In the genomic region with DNA sequence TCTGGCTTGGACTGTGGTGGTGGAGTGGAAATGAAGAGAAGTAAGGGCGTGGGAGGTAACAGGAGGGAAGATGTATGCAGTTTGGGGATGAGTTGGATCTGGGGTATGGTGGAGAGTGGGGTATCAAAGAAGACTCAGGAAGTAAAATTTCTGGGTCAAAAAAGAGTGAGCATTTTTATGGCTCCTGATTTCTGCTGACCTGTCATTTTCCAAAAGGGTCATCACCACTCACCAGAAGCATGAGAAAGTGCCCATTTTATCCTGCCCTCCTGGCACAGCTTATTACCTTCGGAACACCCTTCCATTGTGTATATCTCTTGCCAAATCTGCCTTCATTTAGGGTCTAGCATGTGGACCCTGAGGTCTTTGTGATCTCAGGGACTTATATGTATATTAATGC, we compare ENCODE assay signal across 2 cellular contexts.
TF ChIP-seq lines count a peak whose summit lies in the region.

No MANE protein-coding gene starts in this region.

TF ChIP-seq in IMR-90, 13 proteins besides CTCF, POLR2A, EP300 and RAD21:
- TF ChIP-seq, protein P1, sequence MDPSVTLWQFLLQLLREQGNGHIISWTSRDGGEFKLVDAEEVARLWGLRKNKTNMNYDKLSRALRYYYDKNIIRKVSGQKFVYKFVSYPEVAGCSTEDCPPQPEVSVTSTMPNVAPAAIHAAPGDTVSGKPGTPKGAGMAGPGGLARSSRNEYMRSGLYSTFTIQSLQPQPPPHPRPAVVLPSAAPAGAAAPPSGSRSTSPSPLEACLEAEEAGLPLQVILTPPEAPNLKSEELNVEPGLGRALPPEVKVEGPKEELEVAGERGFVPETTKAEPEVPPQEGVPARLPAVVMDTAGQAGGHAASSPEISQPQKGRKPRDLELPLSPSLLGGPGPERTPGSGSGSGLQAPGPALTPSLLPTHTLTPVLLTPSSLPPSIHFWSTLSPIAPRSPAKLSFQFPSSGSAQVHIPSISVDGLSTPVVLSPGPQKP (IDR thresholded peaks at IDR 0.05; ENCODE audit: borderline replicate concordance, low read depth, low read length): no peak
- TF ChIP-seq MXI1 (IDR thresholded peaks at IDR 0.05; ENCODE audit: borderline replicate concordance, low read depth, low read length) (no peak), BHLHE40 (IDR thresholded peaks at IDR 0.05; ENCODE audit: low read depth, low read length) (no peak), MAFK (IDR thresholded peaks at IDR 0.05; ENCODE audit: low read depth, low read length) (peak; percentile 95)

TF ChIP-seq in H1, 55 proteins besides CTCF, POLR2A, EP300 and RAD21:
- no peak for TF ChIP-seq RNF2 (IDR thresholded peaks at IDR 0.05; ENCODE audit: borderline replicate concordance, low read depth, low read length, missing control alignments, poor library complexity, severe bottlenecking)
- TF ChIP-seq MAFK (IDR thresholded peaks at IDR 0.05; ENCODE audit: low read depth, low read length): peak; percentile 44; the same call in 1 of the 2 replicates
- TF ChIP-seq FOSL1 (IDR thresholded peaks at IDR 0.05; ENCODE audit: insufficient read depth, low read depth, low read length): no peak
